In the genomic region with DNA sequence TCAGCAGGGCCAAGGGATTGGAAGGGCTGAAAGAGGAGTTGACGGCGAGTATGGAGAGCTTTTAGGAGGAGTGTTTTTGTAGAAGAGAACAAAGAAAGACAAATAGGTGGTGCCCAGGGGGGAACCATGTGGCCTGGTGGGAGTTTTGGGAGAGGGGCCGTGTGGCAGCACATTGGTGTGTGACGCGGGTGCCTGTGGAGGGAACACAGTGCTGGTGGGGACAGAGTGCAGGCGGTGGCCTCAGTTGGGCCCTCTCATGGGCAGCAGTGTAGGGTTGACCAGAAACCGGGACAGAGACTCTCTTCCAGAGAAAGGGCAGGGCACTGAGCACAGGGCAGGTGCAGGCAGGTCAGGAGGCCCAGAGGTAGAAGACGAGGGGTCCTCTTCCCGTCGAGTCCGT, we compare ENCODE assay signal across 20 cellular contexts. TPM values are rescaled to one million over a fixed set of nuclear protein-coding genes. Genes with fewer than 3 reads are reported as not detected.
DNase-seq lines count a peak whose midpoint lies in the region; FAIRE-seq and TF ChIP-seq lines count a peak whose summit lies in the region.
"Had no signal": no experiment of that assay in that cellular context is flagged by ENCODE, and none has a peak within 500 bp of the region (broad histone marks: within the 10 kb centered on the region; RNA-seq: fewer than 3 reads in every experiment).

No MANE protein-coding gene starts in this region.

- no peak overlapping the region for H4K5ac ChIP-seq in H1 (ENCODE audit: insufficient read length, low read depth, low read length)

- no peak overlapping the region for H3K4ac ChIP-seq in H1 (replicated peaks; ENCODE audit: insufficient read length, low read depth, low read length)

- no peak for TF ChIP-seq POLR2A in H1 (IDR thresholded peaks at IDR 0.05; ENCODE audit: control extremely low read depth in 1 of 2, low read depth in 2 of 2, low read length in 2 of 2)

- H3K9me3 ChIP-seq in H1 (ENCODE audit: insufficient read depth in 2 of 2, low read depth in 1 of 2, low read length in 1 of 2): no peaks in the 10 kb centered on the region

- peaks cover 4% of the 10 kb centered on the region for H3K36me3 Mint-ChIP-seq in neural crest cell (ENCODE audit: low read depth)

- POLR2A ChIA-PET in H1 (lab: Charles Lee; ENCODE audit: partially characterized antibody): interaction anchor here (0.7 to 1.4 kb wide), 2 partner anchors 9 to 23 kb away, joined by 3 read pairs; no protein-coding TSS in a partner anchor

- no peaks in the 10 kb centered on the region for H3K27me3 Mint-ChIP-seq in neural crest cell (ENCODE audit: low read depth)

- no peak overlapping the region for H3K9ac ChIP-seq in H1 (replicated peaks in 1 of 4; ENCODE audit: extremely low read depth in 1 of 4, low read depth in 3 of 4, low read length in 3 of 4)

- H3K4me1 Mint-ChIP-seq in neural crest cell: peaks cover 12% of the 10 kb centered on the region
- H3K4me1 Mint-ChIP-seq: CD14-positive monocyte had no signal

- no peak overlapping the region for H2AFZ ChIP-seq in H1 (ENCODE audit: low read length)

- no peak overlapping the region for H2BK120ac ChIP-seq in H1 (replicated peaks; ENCODE audit: low read depth, low read length)

- TF ChIP-seq CTCF in H1 (IDR thresholded peaks at IDR 0.05; ENCODE audit: control extremely low read depth in 1 of 3, insufficient read depth in 1 of 3, low read depth in 1 of 3, low read length in 3 of 3) (no peak), neural crest cell (conservative IDR thresholded peaks at IDR 0.05) (no peak)

- H3K4me1 ChIP-seq in H1 (replicated peaks in 1 of 4; ENCODE audit: control insufficient read depth in 3 of 4, insufficient read depth in 4 of 4, low read length in 3 of 4): peaks cover 0 to 3% (median 1%) of the 10 kb centered on the region in 4 experiments; a peak in 1 of 7 replicates

- H2BK15ac ChIP-seq in H1 (ENCODE audit: low read length): peak overlapping the region; percentile 22; the same call in 1 of the 2 replicates

- 0 out of 2 replicates have a peak overlapping the region, but pooled peaks have one; percentile 44 for H2BK20ac ChIP-seq in H1 (ENCODE audit: low read length)

- TF ChIP-seq RAD21 in H1 (IDR thresholded peaks at IDR 0.05 in 1 of 2, conservative IDR thresholded peaks at IDR 0.05 in 1 of 2; ENCODE audit: low read depth in 2 of 2, low read length in 2 of 2): no peak

- peak overlapping the region; percentile 54 for H4K91ac ChIP-seq in H1 (replicated peaks; ENCODE audit: insufficient read length, low read length)

- no peak overlapping the region for H3K4me2 ChIP-seq in H1 (ENCODE audit: insufficient read depth in 1 of 2, low read depth in 2 of 2, low read length in 2 of 2)

- peak overlapping the region; percentile 51; the same call in 1 of the 2 replicates for H3K18ac ChIP-seq in H1 (ENCODE audit: extremely low read depth, low read length)

- no peak for TF ChIP-seq EP300 in H1 (IDR thresholded peaks at IDR 0.05; ENCODE audit: borderline replicate concordance in 1 of 2, low read depth in 2 of 2, low read length in 2 of 2)

- no peaks in the 10 kb centered on the region for H3K23me2 ChIP-seq in H1 (ENCODE audit: low read depth, low read length)

- H2BK5ac ChIP-seq in H1 (ENCODE audit: low read depth, low read length): 0 out of 2 replicates have a peak overlapping the region, but pooled peaks have one; percentile 49

- H3K4me3 Mint-ChIP-seq in neural crest cell: no peak overlapping the region
- H3K4me3 Mint-ChIP-seq: CD14-positive monocyte had no signal

- 0 out of 2 replicates have a peak overlapping the region, but pooled peaks have one; percentile 31 for H2BK12ac ChIP-seq in H1 (ENCODE audit: low read depth, low read length)

- no peaks in the 10 kb centered on the region for H3K79me2 ChIP-seq in H1 (ENCODE audit: control insufficient read depth in 1 of 2, insufficient read depth in 2 of 2, low read length in 2 of 2)

- H3K4me3 ChIP-seq in H1 (ENCODE audit: extremely low read depth in 1 of 4, insufficient read depth in 2 of 4, low read depth in 3 of 4, low read length in 4 of 4): no peak overlapping the region
- H3K4me3 ChIP-seq: K562 had no signal

- no peak overlapping the region for H3K56ac ChIP-seq in H1 (replicated peaks; ENCODE audit: insufficient read length, low read depth, low read length)

- no peaks in the 10 kb centered on the region for H3K27me3 ChIP-seq in H1 (replicated peaks in 1 of 4; ENCODE audit: control insufficient read depth in 3 of 4, extremely low read depth in 1 of 4, insufficient read depth in 3 of 4, low read length in 3 of 4)

- H3K14ac ChIP-seq in H1 (ENCODE audit: insufficient read length): no peak overlapping the region

- no peak overlapping the region for H3K27ac ChIP-seq in H1 (ENCODE audit: low read depth, low read length)

- H3K27ac Mint-ChIP-seq in neural crest cell (ENCODE audit: unreplicated experiment): peak overlapping the region; percentile 24

- H3K23ac ChIP-seq in H1 (ENCODE audit: insufficient read length): no peak overlapping the region

- H3K9me3 Mint-ChIP-seq in neural crest cell: no peaks in the 10 kb centered on the region

- 95 to 100% methylated on average over 2 to 11 of the region's 11 CpGs for WGBS in H1 (ENCODE audit: extremely low coverage in 1 of 2, insufficient coverage in 1 of 2, insufficient read length in 1 of 2, insufficient replicate concordance in 2 of 2, low coverage in 1 of 2, low lambda C conversion rate in 2 of 2, missing lambda C conversion rate in 1 of 2), 2 experiments

- CTCF ChIA-PET in H1 (lab: Charles Lee; ENCODE audit: partially characterized antibody): interaction anchor here (0.6 to 5.2 kb wide), 4 partner anchors 11 to 202 kb away, joined by 3 to 26 read pairs (median 3); no protein-coding TSS in a partner anchor

- no peaks in the 10 kb centered on the region for H3K79me1 ChIP-seq in H1 (ENCODE audit: low read depth, low read length)

- no peak for FAIRE-seq in H1 (lab: Jason Lieb, UNC)
- FAIRE-seq: G401.6, K562 had no signal

- H3K36me3 ChIP-seq in H1 (ENCODE audit: control insufficient read depth in 2 of 4, insufficient read depth in 4 of 4, low read length in 3 of 4): no peaks in the 10 kb centered on the region

- peak; percentile 33 for DNase-seq in activated CD8-positive, alpha-beta memory T cell treated with anti-CD3 and anti-CD28 coated beads, Interleukin-2, amount 50 U/mL, for 48 hours
- DNase-seq in activated CD8-positive, alpha-beta memory T cell treated with anti-CD3 and anti-CD28 coated beads for 24 hours: no peak
- DNase-seq in H1 (ENCODE audit: low read depth in 1 of 2, low spot score in 2 of 2) (no peak), neural crest cell (ENCODE audit: low read depth, low spot score) (no peak), inferior parietal cortex (ENCODE audit: extremely low spot score) (no peak), cerebellum (ENCODE audit: low spot score) (no peak), NCI-H345 (lab: John Stamatoyannopoulos, UW) (no peak), HuH-7.5 (ENCODE audit: low spot score) (no peak)
- DNase-seq: 8988T, DMS 273 treated with DMSO at 0.1 percent for 48 hours, DND-41, GOT3, NCI-H1105 treated with DMSO at 0.1 percent for 48 hours, NCI-H1694, NCI-H510A treated with DMSO at 0.1 percent for 48 hours, RPMI8226, SHP77 treated with DMSO at 0.1 percent for 48 hours had no signal

- H4K8ac ChIP-seq in H1 (ENCODE audit: extremely low read depth, insufficient read depth, low read length): peak overlapping the region; percentile 4; the same call in 1 of the 2 replicates

- no peaks in the 10 kb centered on the region for H4K20me1 ChIP-seq in H1 (replicated peaks in 1 of 2; ENCODE audit: control insufficient read depth in 1 of 2, insufficient read depth in 2 of 2, low read length in 2 of 2)

- peak overlapping the region; percentile 71; the same call in 1 of the 2 replicates for H2AK5ac ChIP-seq in H1 (ENCODE audit: low read depth, low read length)

TF ChIP-seq in H1, 55 proteins besides CTCF, POLR2A, EP300 and RAD21 (continues in another document):
- TF ChIP-seq, protein P1, sequence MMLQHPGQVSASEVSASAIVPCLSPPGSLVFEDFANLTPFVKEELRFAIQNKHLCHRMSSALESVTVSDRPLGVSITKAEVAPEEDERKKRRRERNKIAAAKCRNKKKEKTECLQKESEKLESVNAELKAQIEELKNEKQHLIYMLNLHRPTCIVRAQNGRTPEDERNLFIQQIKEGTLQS (IDR thresholded peaks at IDR 0.05; ENCODE audit: insufficient read depth, low read depth, low read length): no peak
- no peak for TF ChIP-seq NRF1 (IDR thresholded peaks at IDR 0.05; ENCODE audit: low read depth, low read length)
- TF ChIP-seq, protein P2, sequence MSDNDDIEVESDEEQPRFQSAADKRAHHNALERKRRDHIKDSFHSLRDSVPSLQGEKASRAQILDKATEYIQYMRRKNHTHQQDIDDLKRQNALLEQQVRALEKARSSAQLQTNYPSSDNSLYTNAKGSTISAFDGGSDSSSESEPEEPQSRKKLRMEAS (IDR thresholded peaks at IDR 0.05): no peak
- TF ChIP-seq POLR2AphosphoS5 (IDR thresholded peaks at IDR 0.05; ENCODE audit: low read depth, low read length): no peak
- no peak for TF ChIP-seq KDM4A (IDR thresholded peaks at IDR 0.05; ENCODE audit: low read depth, low read length, severe bottlenecking)

RNA-seq across cellular contexts. Expression of a gene that starts 56.5 kb away (rescaled TPM):
- total RNA-seq in H1 (2021; fragmentation: NEBNext Ultra II Directional; extraction: Animal tissue kit (Norgen Biotek cat#: 25700)): 19.4 and 23.2 TPM in 2 replicates
- polyA plus RNA-seq in H1 (2011; rRNA removed): 6.8 and 9.2 TPM in 2 replicates
- 11.0 TPM for polyA plus RNA-seq in H1 (2011; cell fraction: cytosol; rRNA removed)
- 11.4 TPM for polyA plus RNA-seq in H1 (2011; cell fraction: nucleus; rRNA removed)
- 7.6 to 8.8 TPM (median 8.3 TPM) in 4 replicates for polyA plus RNA-seq in H1 (2012, experiment 1 of 2)
- 4.4 TPM for polyA plus RNA-seq in H1 (2012, experiment 2 of 2)
- 8.5 TPM for polyA plus RNA-seq in H1 (2013, experiment 1 of 2)
- polyA plus RNA-seq in H1 (2013, experiment 2 of 2): 6.4 TPM
- polyA minus RNA-seq in H1 (2011; rRNA and poly(A)+ RNA removed): 17.1 and 21.0 TPM in 2 replicates
- polyA minus RNA-seq in H1 (2011; cell fraction: cytosol; rRNA and poly(A)+ RNA removed): 10.2 TPM
- polyA minus RNA-seq in H1 (2011; cell fraction: nucleus; rRNA and poly(A)+ RNA removed): 14.1 TPM
- total RNA-seq in neural crest cell (27.0 and 28.3 TPM in 2 replicates), cerebellum (12.8 TPM)

RNA-seq across cellular contexts. Expression of a gene that starts 56.6 kb away (rescaled TPM):
- total RNA-seq in H1 (2021; fragmentation: NEBNext Ultra II Directional; extraction: Animal tissue kit (Norgen Biotek cat#: 25700)): 47.8 and 53.2 TPM in 2 replicates
- 51.6 and 59.9 TPM in 2 replicates for polyA plus RNA-seq in H1 (2011; rRNA removed)
- 51.3 TPM for polyA plus RNA-seq in H1 (2011; cell fraction: cytosol; rRNA removed)
- polyA plus RNA-seq in H1 (2011; cell fraction: nucleus; rRNA removed): 31.1 TPM
- polyA plus RNA-seq in H1 (2012, experiment 1 of 2): 34.7 to 41.9 TPM (median 36.2 TPM) in 4 replicates
- polyA plus RNA-seq in H1 (2012, experiment 2 of 2): 40.1 TPM
- polyA plus RNA-seq in H1 (2013, experiment 1 of 2): 34.2 TPM
- polyA plus RNA-seq in H1 (2013, experiment 2 of 2): 35.7 TPM
- polyA minus RNA-seq in H1 (2011; rRNA and poly(A)+ RNA removed): 21.3 and 34.7 TPM in 2 replicates
- 15.2 TPM for polyA minus RNA-seq in H1 (2011; cell fraction: cytosol; rRNA and poly(A)+ RNA removed)
- 16.9 TPM for polyA minus RNA-seq in H1 (2011; cell fraction: nucleus; rRNA and poly(A)+ RNA removed)
- total RNA-seq in neural crest cell (35.5 and 37.3 TPM in 2 replicates), cerebellum (21.3 TPM)
